1 cellular context compared by ENCODE assay signal in genomic region chr2:110481198-110481597, GRCh38. TPM values are rescaled to one million over a fixed set of nuclear protein-coding genes. Genes with fewer than 3 reads are reported as not detected.
"Had no signal": no experiment of that assay in that cellular context is flagged by ENCODE, and none has a peak within 500 bp of the region (broad histone marks: within the 10 kb centered on the region; RNA-seq: fewer than 3 reads in every experiment).

No MANE protein-coding gene starts in this region.

RNA-seq across cellular contexts. Expression of gene LIMS4, which starts 8.6 kb away (rescaled TPM):
- total RNA-seq: WTC11 had no signal
